ENCODE assay signal across 13 cellular contexts in genomic region chr3:23723930-23724329, GRCh38.
DNase-seq lines count a peak whose midpoint lies in the region; ATAC-seq and TF ChIP-seq lines count a peak whose summit lies in the region.
"Had no signal": no experiment of that assay in that cellular context is flagged by ENCODE, and none has a peak within 500 bp of the region (broad histone marks: within the 10 kb centered on the region; RNA-seq: fewer than 3 reads in every experiment).

No MANE protein-coding gene starts in this region.

- no peaks in the 10 kb centered on the region for H3K27me3 Mint-ChIP-seq in WTC11 (ENCODE audit: low read depth)
- H3K27me3 Mint-ChIP-seq: natural killer cell treated with Interleukin-12 subunit alpha and Interleukin-12 subunit beta and Interleukin-15 and Interleukin-18, amount 100 ng/mL, for 72 hours had no signal

- H3K9me3 Mint-ChIP-seq in WTC11, result no peaks in the 10 kb centered on the region
- H3K9me3 Mint-ChIP-seq: natural killer cell treated with Interleukin-12 subunit alpha and Interleukin-12 subunit beta and Interleukin-15 and Interleukin-18, amount 100 ng/mL, for 72 hours had no signal

- H3K4me1 Mint-ChIP-seq in WTC11, result peaks cover 8% of the 10 kb centered on the region

- peak overlapping the region; percentile 36; the same call in 1 of the 2 replicates for H3K27ac ChIP-seq in VCaP
- H3K27ac ChIP-seq: tibial artery had no signal

- peak; percentile 30 for DNase-seq in GM10248 (ENCODE audit: extremely low spot score)
- DNase-seq in AML-193 (lab: John Stamatoyannopoulos, UW), result no peak
- no peak for DNase-seq in WTC11 (ENCODE audit: low spot score)
- DNase-seq in COLO829 (ENCODE audit: low spot score), result no peak
- DNase-seq: activated CD8-positive, alpha-beta memory T cell treated with anti-CD3 and anti-CD28 coated beads, Interleukin-2, amount 50 U/mL, for 4 hours; NCI-H2081; T-helper 9 cell; tibial artery had no signal

- ATAC-seq in GM21515 (IDR thresholded peaks at IDR 0.05; ENCODE audit: unreplicated experiment) (peak; percentile 46), HG03571 (IDR thresholded peaks at IDR 0.05; ENCODE audit: unreplicated experiment) (peak; percentile 48), GM18858 (IDR thresholded peaks at IDR 0.05; ENCODE audit: unreplicated experiment) (no peak), WTC11 (no peak)
- ATAC-seq: natural killer cell treated with Interleukin-12 subunit alpha and Interleukin-12 subunit beta and Interleukin-15 and Interleukin-18, amount 100 ng/mL, for 72 hours had no signal

- no peak overlapping the region for H3K4me3 Mint-ChIP-seq in WTC11
- H3K4me3 Mint-ChIP-seq: natural killer cell treated with Interleukin-12 subunit alpha and Interleukin-12 subunit beta and Interleukin-15 and Interleukin-18, amount 100 ng/mL, for 72 hours had no signal

- H3K36me3 Mint-ChIP-seq in WTC11, result no peaks in the 10 kb centered on the region
- H3K36me3 Mint-ChIP-seq: natural killer cell treated with Interleukin-12 subunit alpha and Interleukin-12 subunit beta and Interleukin-15 and Interleukin-18, amount 100 ng/mL, for 72 hours had no signal

- POLR2A ChIA-PET in GM10248 (lab: Yijun Ruan, JAX) (no interaction called here), WTC11 (lab: Charles Lee) (no interaction called here)

- TF ChIP-seq CTCF in GM10248 (IDR thresholded peaks at IDR 0.05; ENCODE audit: control extremely low read depth, extremely low read depth, low read depth, missing control alignments) (no peak), VCaP (conservative IDR thresholded peaks at IDR 0.05) (no peak), WTC11 (IDR thresholded peaks at IDR 0.05) (no peak)

- CTCF ChIA-PET in GM10248 (lab: Yijun Ruan, JAX) (interaction anchor here (1.5 kb wide), 1 partner anchor 21 kb away, joined by 3 read pairs; no protein-coding TSS in a partner anchor), WTC11 (lab: Charles Lee) (no interaction called here)

- no peak overlapping the region for H3K27ac Mint-ChIP-seq in WTC11
- H3K27ac Mint-ChIP-seq: natural killer cell treated with Interleukin-12 subunit alpha and Interleukin-12 subunit beta and Interleukin-15 and Interleukin-18, amount 100 ng/mL, for 72 hours had no signal

TF ChIP-seq in WTC11, 78 proteins besides CTCF, POLR2A, EP300 and RAD21:
- TF ChIP-seq HMGXB4 (CRISPR knock-in tag; IDR thresholded peaks at IDR 0.05) (no peak), ZNF416 (CRISPR knock-in tag; IDR thresholded peaks at IDR 0.05) (no peak), HMGA2 (CRISPR knock-in tag; IDR thresholded peaks at IDR 0.05) (no peak), FOXP1 (CRISPR knock-in tag; IDR thresholded peaks at IDR 0.05; ENCODE audit: borderline replicate concordance) (no peak), FOXK1 (CRISPR knock-in tag; IDR thresholded peaks at IDR 0.05) (no peak), IRF2 (CRISPR knock-in tag; IDR thresholded peaks at IDR 0.05; ENCODE audit: borderline replicate concordance, low read depth) (no peak), ZNF512 (CRISPR knock-in tag; IDR thresholded peaks at IDR 0.05; ENCODE audit: borderline replicate concordance) (no peak)

Comparison
In these comparisons a context has a peak if more than half of its experiments do, and no peak if none do; other contexts are left out.
1. ATAC-seq: peak in GM21515 (single experiment) and HG03571 (single experiment); none in GM18858 (single experiment) and WTC11 (single experiment).